Comparison of ENCODE assay signal across 19 cellular contexts in the genomic region with DNA sequence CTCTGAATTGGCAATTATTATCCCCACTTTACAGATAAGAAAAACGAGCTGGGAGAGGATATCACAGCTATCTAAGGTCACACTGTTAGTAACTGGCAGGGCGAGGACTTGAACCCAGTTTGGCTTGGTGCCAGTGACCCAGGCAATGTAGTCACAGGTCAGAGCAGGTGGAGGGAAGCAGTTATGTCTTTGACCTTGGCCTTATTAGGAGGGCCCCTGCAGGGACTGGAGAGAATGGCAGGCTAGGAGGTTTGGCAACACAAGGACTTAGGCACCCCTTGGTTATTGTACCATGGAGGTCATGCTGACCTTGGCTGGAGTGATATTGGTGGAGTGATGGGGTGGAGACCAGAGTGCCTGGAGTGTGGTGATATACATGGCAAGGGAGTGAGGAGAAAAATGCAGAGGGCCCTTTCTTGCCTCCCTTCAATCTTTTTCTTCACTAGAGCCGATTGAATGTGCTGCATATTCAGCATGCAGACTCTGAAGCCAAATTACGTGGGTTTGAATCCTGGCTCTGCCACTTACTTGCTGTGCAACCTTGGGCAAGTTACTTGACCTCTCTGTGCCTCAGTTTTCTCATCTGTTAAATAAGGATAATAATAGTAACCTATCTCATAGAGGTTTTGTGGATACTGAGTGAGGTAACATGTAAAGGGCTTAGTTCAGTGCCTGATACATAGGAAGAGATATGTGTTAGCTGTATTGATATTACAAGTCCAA.
DNase-seq lines count a peak whose midpoint lies in the region; TF ChIP-seq lines count a peak whose summit lies in the region.
"Had no signal": no experiment of that assay in that cellular context is flagged by ENCODE, and none has a peak within 500 bp of the region (broad histone marks: within the 10 kb centered on the region; RNA-seq: fewer than 3 reads in every experiment).

No MANE protein-coding gene starts in this region.

- POLR2A ChIA-PET in HEK293T (lab: Yijun Ruan, JAX) = no interaction called here
- POLR2A ChIA-PET in RWPE1 (lab: Yijun Ruan, JAX; ENCODE audit: low non-redundant PET) = no interaction called here

- no peak overlapping the region for H3K4me3 ChIP-seq in astrocyte of the spinal cord (ENCODE audit: low read depth, low read length)
- H3K4me3 ChIP-seq in lower leg skin (ENCODE audit: low read depth, poor library complexity, severe bottlenecking) = no peak overlapping the region
- H3K4me3 ChIP-seq: left lung, suprapubic skin had no signal

- 81 to 83% methylated on average over 4 of the region's 4 CpGs for WGBS in lower leg skin, 2 donors

- intact Hi-C loops in posterior vena cava (cut with DNase I) (no loop called here), lower leg skin (cut with DNase I; ENCODE audit: low total_unique reads) (no loop called here)

- TF ChIP-seq CTCF in astrocyte of the spinal cord (IDR thresholded peaks at IDR 0.05; ENCODE audit: low read depth, low read length) = peak; percentile 5
- no peak for TF ChIP-seq CTCF in lower leg skin (IDR thresholded peaks at IDR 0.05)
- no peak for TF ChIP-seq CTCF in RWPE1 (conservative IDR thresholded peaks at IDR 0.05; ENCODE audit: low read depth)

- TF ChIP-seq POLR2A in lower leg skin (IDR thresholded peaks at IDR 0.05) = no peak

- CTCF ChIA-PET in HEK293T (lab: Yijun Ruan, JAX) (interaction anchor here (0.6 to 0.7 kb wide), 2 partner anchors 224 to 281 kb away, joined by 3 read pairs; no protein-coding TSS in a partner anchor), RWPE1 (lab: Yijun Ruan, JAX) (interaction anchor here (1.2 kb wide), 1 partner anchor 420 kb away, joined by 3 read pairs; a partner anchor contains a TSS)

- DNase-seq in NCI-H526 (lab: John Stamatoyannopoulos, UW) (peak; percentile 50 to 67), NCI-H526 treated with DMSO at 0.1 percent for 48 hours (lab: John Stamatoyannopoulos, UW) (no peak), HEK293T (ENCODE audit: extremely low spot score) (peak; percentile 21), astrocyte of the spinal cord (ENCODE audit: low read depth, low spot score) (no peak), posterior vena cava (ENCODE audit: low spot score) (peak; percentile 59), lower leg skin (ENCODE audit: low spot score in 2 of 2) (no peak), RWPE1 (ENCODE audit: low spot score) (no peak)
- DNase-seq in stimulated activated CD4-positive, alpha-beta T cell treated with anti-CD3 and anti-CD28 coated beads, Interleukin-4, amount 100 ng/mL, for 24 hours = no peak
- DNase-seq: ACHN; activated CD8-positive, alpha-beta T cell treated with anti-CD3 and anti-CD28 coated beads for 36 hours; caudate nucleus; CD4-positive, alpha-beta T cell; effector CD4-positive, alpha-beta T cell; left lung; NCI-H1436; stimulated activated CD4-positive, alpha-beta T cell treated with anti-CD3 and anti-CD28 coated beads, Interleukin-2, amount 100 ng/mL, for 48 hours; stimulated activated CD8-positive, alpha-beta memory T cell treated with anti-CD3 and anti-CD28 coated beads, Interleukin-4, amount 100 ng/mL, for 48 hours had no signal

- in situ Hi-C loops in astrocyte of the spinal cord (cut with HindIII; ENCODE audit: low sequenced_read_pairs) = no loop called here

- H3K27ac ChIP-seq in RWPE1 = no peak overlapping the region
- H3K27ac ChIP-seq: left lung, suprapubic skin, VCaP had no signal

TF ChIP-seq in HEK293T, 16 proteins besides CTCF, POLR2A, EP300 and RAD21:
- TF ChIP-seq ARNT (IDR thresholded peaks at IDR 0.05) = no peak
- TF ChIP-seq TARDBP (IDR thresholded peaks at IDR 0.05) = no peak
- no peak for TF ChIP-seq ZNF384 (IDR thresholded peaks at IDR 0.05)
- TF ChIP-seq LEF1 (IDR thresholded peaks at IDR 0.05; ENCODE audit: borderline replicate concordance) = no peak
- TF ChIP-seq SP1 (IDR thresholded peaks at IDR 0.05) = no peak
- TF ChIP-seq, protein P1, sequence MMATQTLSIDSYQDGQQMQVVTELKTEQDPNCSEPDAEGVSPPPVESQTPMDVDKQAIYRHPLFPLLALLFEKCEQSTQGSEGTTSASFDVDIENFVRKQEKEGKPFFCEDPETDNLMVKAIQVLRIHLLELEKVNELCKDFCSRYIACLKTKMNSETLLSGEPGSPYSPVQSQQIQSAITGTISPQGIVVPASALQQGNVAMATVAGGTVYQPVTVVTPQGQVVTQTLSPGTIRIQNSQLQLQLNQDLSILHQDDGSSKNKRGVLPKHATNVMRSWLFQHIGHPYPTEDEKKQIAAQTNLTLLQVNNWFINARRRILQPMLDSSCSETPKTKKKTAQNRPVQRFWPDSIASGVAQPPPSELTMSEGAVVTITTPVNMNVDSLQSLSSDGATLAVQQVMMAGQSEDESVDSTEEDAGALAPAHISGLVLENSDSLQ (IDR thresholded peaks at IDR 0.05) = no peak

Comparison
In these comparisons a context has a peak if more than half of its experiments do, and no peak if none do; other contexts are left out.
1. DNase-seq: peak in NCI-H526 (2 of 2), HEK293T (single experiment) and posterior vena cava (single experiment); none in NCI-H526 treated with DMSO at 0.1 percent for 48 hours (single experiment), astrocyte of the spinal cord (single experiment), stimulated activated CD4-positive, alpha-beta T cell treated with anti-CD3 and anti-CD28 coated beads, Interleukin-4, amount 100 ng/mL, for 24 hours (single experiment), lower leg skin (0 of 2) and RWPE1 (single experiment).